Comparison of ENCODE assay signal across 9 cellular contexts in genomic region chr13:97856001-97856675, GRCh38.
A peak's percentile ranks its signal among the peaks of the same experiment; 100 is the strongest.
DNase-seq lines count a peak whose midpoint lies in the region; ATAC-seq, FAIRE-seq and TF ChIP-seq lines count a peak whose summit lies in the region.
"Had no signal": no experiment of that assay in that cellular context is flagged by ENCODE, and none has a peak within 500 bp of the region (broad histone marks: within the 10 kb centered on the region; RNA-seq: fewer than 3 reads in every experiment).

No MANE protein-coding gene starts in this region.

- H3K9ac ChIP-seq in kidney (ENCODE audit: low read length in 2 of 2), result peak overlapping the region in 1 of 2 donors; percentile 28

- DNase-seq in WTC11 (ENCODE audit: low spot score) (peak; percentile 29), kidney (peak; percentile 94), thyroid gland (peak; percentile 12 to 17), coronary artery (ENCODE audit: low spot score) (no peak), AG08395 (ENCODE audit: low spot score) (no peak), NCI-H1417 treated with DMSO at 0.1 percent for 48 hours (lab: John Stamatoyannopoulos, UW) (no peak)
- no peak for DNase-seq in activated CD4-positive, CD25-positive, alpha-beta regulatory T cell (lab: John Stamatoyannopoulos, UW)

- H3K36me3 ChIP-seq in kidney (ENCODE audit: control insufficient read depth in 1 of 2, insufficient read depth in 2 of 2, low read length in 2 of 2), result no peaks in the 10 kb centered on the region
- no peaks in the 10 kb centered on the region for H3K36me3 ChIP-seq in thyroid gland

- peak overlapping the region; percentile 1 to 40 for H3K4me3 ChIP-seq in kidney (ENCODE audit: low read length in 2 of 2)
- no peak overlapping the region for H3K4me3 ChIP-seq in thyroid gland (replicated peaks in 1 of 3)
- no peak overlapping the region for H3K4me3 ChIP-seq in coronary artery

- peaks cover 8% of the 10 kb centered on the region for H3K4me1 Mint-ChIP-seq in WTC11

- H3K4me1 ChIP-seq in kidney (ENCODE audit: control insufficient read depth in 1 of 2, insufficient read depth in 1 of 2, low read depth in 1 of 2, low read length in 2 of 2), result peaks cover 0 to 10% of the 10 kb centered on the region in 2 donors
- no peaks in the 10 kb centered on the region for H3K4me1 ChIP-seq in thyroid gland

- H3K27ac ChIP-seq in kidney (ENCODE audit: low read depth in 2 of 2, low read length in 2 of 2) (peak overlapping the region; percentile 20 to 59), thyroid gland (no peak overlapping the region), coronary artery (no peak overlapping the region)

- peak; percentile 51 for ATAC-seq in GM21786 (IDR thresholded peaks at IDR 0.05; ENCODE audit: unreplicated experiment)
- peak; percentile 86 for ATAC-seq in WTC11

- TF ChIP-seq POLR2A in thyroid gland (IDR thresholded peaks at IDR 0.05), result no peak

- no peaks in the 10 kb centered on the region for H3K36me3 Mint-ChIP-seq in WTC11
- H3K36me3 Mint-ChIP-seq: mesothelial cell of epicardium had no signal

- no peaks in the 10 kb centered on the region for H3K27me3 ChIP-seq in thyroid gland

- POLR2A ChIA-PET in WTC11 (lab: Charles Lee), result interaction anchor here (1.5 kb wide), 1 partner anchor 120 kb away, joined by 3 read pairs; no protein-coding TSS in a partner anchor

- FAIRE-seq in kidney (lab: Jason Lieb, UNC), result no peak

- TF ChIP-seq CTCF in WTC11 (IDR thresholded peaks at IDR 0.05) (no peak), kidney (IDR thresholded peaks at IDR 0.05; ENCODE audit: borderline replicate concordance, extremely low read depth, insufficient read depth) (no peak), thyroid gland (IDR thresholded peaks at IDR 0.05) (no peak), coronary artery (IDR thresholded peaks at IDR 0.05) (no peak)

- H3K9me3 Mint-ChIP-seq in WTC11, result peaks cover 11% of the 10 kb centered on the region

- H3K27me3 Mint-ChIP-seq in WTC11 (ENCODE audit: low read depth), result no peaks in the 10 kb centered on the region

- H3K9me3 ChIP-seq in kidney (ENCODE audit: control insufficient read depth in 1 of 2, low read length in 2 of 2) (no peaks in the 10 kb centered on the region), thyroid gland (no peaks in the 10 kb centered on the region)

- intact Hi-C loops in kidney (cut with DNase I), result no loop called here
- intact Hi-C loops in thyroid gland (cut with DNase I), result loop anchor here (5.0 to 10.0 kb wide), 3 partner anchors 279 to 819 kb away; no protein-coding TSS in a partner anchor

- CTCF ChIA-PET in WTC11 (lab: Charles Lee), result interaction anchor here (0.6 to 1.8 kb wide), 28 partner anchors 11 to 598 kb away, joined by 3 to 9 read pairs (median 4); no protein-coding TSS in a partner anchor

- H3K27ac Mint-ChIP-seq in WTC11, result no peak overlapping the region
- H3K27ac Mint-ChIP-seq: mesothelial cell of epicardium had no signal

- H3K4me3 Mint-ChIP-seq in WTC11, result no peak overlapping the region
- H3K4me3 Mint-ChIP-seq: mesothelial cell of epicardium had no signal

- 59 to 68% methylated on average over 9 of the region's 9 CpGs for WGBS in thyroid gland, 2 donors

TF ChIP-seq in WTC11, 78 proteins besides CTCF, POLR2A, EP300 and RAD21:
- TF ChIP-seq E2F5 (CRISPR knock-in tag; IDR thresholded peaks at IDR 0.05), result no peak
- no peak for TF ChIP-seq ELF4 (CRISPR knock-in tag; IDR thresholded peaks at IDR 0.05; ENCODE audit: low read depth)
- TF ChIP-seq RORB (CRISPR knock-in tag; IDR thresholded peaks at IDR 0.05), result no peak
- no peak for TF ChIP-seq JAZF1 (CRISPR knock-in tag; IDR thresholded peaks at IDR 0.05)
- TF ChIP-seq OVOL2 (CRISPR knock-in tag; IDR thresholded peaks at IDR 0.05; ENCODE audit: borderline replicate concordance), result no peak

Comparison
In these comparisons a context has a peak if more than half of its experiments do, and no peak if none do; other contexts are left out.
1. DNase-seq: peak in WTC11 (single experiment), kidney (single experiment) and thyroid gland (2 of 2); none in coronary artery (single experiment), AG08395 (single experiment), NCI-H1417 treated with DMSO at 0.1 percent for 48 hours (single experiment) and activated CD4-positive, CD25-positive, alpha-beta regulatory T cell (0 of 4).
2. H3K27ac ChIP-seq: peak in kidney (2 of 2); none in thyroid gland (0 of 3) and coronary artery (0 of 2).
3. H3K4me3 ChIP-seq: peak in kidney (2 of 2); none in thyroid gland (0 of 3) and coronary artery (single experiment).